ENCODE assay signal across 20 cellular contexts in genomic region chr14:28242895-28243294, GRCh38.
DNase-seq lines count a peak whose midpoint lies in the region; ATAC-seq, FAIRE-seq and TF ChIP-seq lines count a peak whose summit lies in the region.
"Had no signal": no experiment of that assay in that cellular context is flagged by ENCODE, and none has a peak within 500 bp of the region (broad histone marks: within the 10 kb centered on the region; RNA-seq: fewer than 3 reads in every experiment).

No MANE protein-coding gene starts in this region.

- no peak for FAIRE-seq in HepG2 (lab: Jason Lieb, UNC)
- FAIRE-seq: A549, GM12892 had no signal

- DNase-seq in HepG2 (ENCODE audit: low spot score) = no peak
- peak; percentile 94 for DNase-seq in NCI-H2081 treated with DMSO at 0.1 percent for 48 hours (lab: John Stamatoyannopoulos, UW)
- peak; percentile 69 for DNase-seq in NCI-H774 (lab: John Stamatoyannopoulos, UW)
- DNase-seq in activated CD4-positive, alpha-beta T cell treated with anti-CD3 and anti-CD28 coated beads, Interleukin-2, amount 10 ng/mL, durations not matched to agents 7 days and 5 days = no peak
- DNase-seq in osteoblast (ENCODE audit: insufficient read length, low spot score, missing footprints) = no peak
- DNase-seq in NOMO-1 (lab: John Stamatoyannopoulos, UW; ENCODE audit: unreplicated experiment in 2 of 2) = no peak
- no peak for DNase-seq in activated T-cell treated with anti-CD3 and anti-CD28 coated beads, Interleukin-2, amount 50 U/mL, for 4 hours
- DNase-seq: Caco-2, DND-41, GDM1, HCEC 1CT, NCI-H2107, NCI-H510A treated with DMSO at 0.1 percent for 48 hours, RPMI8226, T-helper 9 cell had no signal

- H3K9me3 ChIP-seq in liver (ENCODE audit: control insufficient read depth in 4 of 4, low read length in 3 of 4) (no peaks in the 10 kb centered on the region), HepG2 (ENCODE audit: low read length) (peaks cover 94% of the 10 kb centered on the region), osteoblast (ENCODE audit: low read depth, low read length) (no peaks in the 10 kb centered on the region)
- H3K9me3 ChIP-seq: A549, Caco-2, SJSA1 had no signal

- no TSS peak for BruUV-seq in HepG2 (replicated peaks; lab: Mats Ljungman, UMichigan)

- no peak for ATAC-seq in HepG2
- no peak for ATAC-seq in activated T-cell treated with anti-CD3 and anti-CD28 coated beads, Interleukin-2, amount 50 U/mL, for 4 hours
- ATAC-seq: A549 had no signal

- in situ Hi-C loops in HepG2 (cut with HindIII; ENCODE audit: extremely low pct_ligation_motif_present, low pct_unique_long_range_greater_than_20kb) = no loop called here

- TF ChIP-seq EP300 in HepG2 (IDR thresholded peaks at IDR 0.05; ENCODE audit: low read depth in 2 of 2, low read length in 2 of 2) = no peak
- no peak for TF ChIP-seq EP300 in HepG2 (CRISPR knock-in tag; IDR thresholded peaks at IDR 0.05; ENCODE audit: borderline replicate concordance)

- peaks cover 7% of the 10 kb centered on the region for H3K9me3 Mint-ChIP-seq in activated CD4-positive, alpha-beta T cell treated with anti-CD3 and anti-CD28 coated beads, Interleukin-2, amount 10 ng/mL, durations not matched to agents 7 days and 5 days
- peaks cover 25% of the 10 kb centered on the region for H3K9me3 Mint-ChIP-seq in activated T-cell treated with anti-CD3 and anti-CD28 coated beads, Interleukin-2, amount 50 U/mL, for 4 hours

- H3K36me3 Mint-ChIP-seq in activated CD4-positive, alpha-beta T cell treated with anti-CD3 and anti-CD28 coated beads, Interleukin-2, amount 10 ng/mL, durations not matched to agents 7 days and 5 days (ENCODE audit: low read depth) = no peaks in the 10 kb centered on the region
- no peaks in the 10 kb centered on the region for H3K36me3 Mint-ChIP-seq in activated T-cell treated with anti-CD3 and anti-CD28 coated beads, Interleukin-2, amount 50 U/mL, for 4 hours (ENCODE audit: insufficient read depth)
- H3K36me3 Mint-ChIP-seq: CD14-positive monocyte had no signal

- no peak overlapping the region for H3K4me2 ChIP-seq in HepG2 (ENCODE audit: low read depth, low read length)
- no peak overlapping the region for H3K4me2 ChIP-seq in osteoblast (ENCODE audit: insufficient read depth, low read length)
- H3K4me2 ChIP-seq: A549 had no signal

- H3K27ac Mint-ChIP-seq in activated CD4-positive, alpha-beta T cell treated with anti-CD3 and anti-CD28 coated beads, Interleukin-2, amount 10 ng/mL, durations not matched to agents 7 days and 5 days = no peak overlapping the region
- H3K27ac Mint-ChIP-seq: CD14-positive monocyte had no signal

- H3K4me1 Mint-ChIP-seq in activated CD4-positive, alpha-beta T cell treated with anti-CD3 and anti-CD28 coated beads, Interleukin-2, amount 10 ng/mL, durations not matched to agents 7 days and 5 days = no peaks in the 10 kb centered on the region
- H3K4me1 Mint-ChIP-seq in activated T-cell treated with anti-CD3 and anti-CD28 coated beads, Interleukin-2, amount 50 U/mL, for 4 hours (ENCODE audit: low read depth) = no peaks in the 10 kb centered on the region
- H3K4me1 Mint-ChIP-seq: CD14-positive monocyte had no signal

- H3K79me2 ChIP-seq in HepG2 (ENCODE audit: insufficient read depth, low read length) (no peaks in the 10 kb centered on the region), osteoblast (ENCODE audit: insufficient read depth, low read length) (no peaks in the 10 kb centered on the region)

- H4K20me1 ChIP-seq in HepG2 (ENCODE audit: insufficient read depth, low read length) (no peaks in the 10 kb centered on the region), osteoblast (ENCODE audit: insufficient read depth, low read length) (no peaks in the 10 kb centered on the region)

- POLR2A ChIA-PET in HepG2 (lab: Yijun Ruan, JAX) = no interaction called here
- POLR2A ChIA-PET in activated CD4-positive, alpha-beta T cell treated with anti-CD3 and anti-CD28 coated beads, Interleukin-2, amount 10 ng/mL, durations not matched to agents 7 days and 5 days (lab: Charles Lee) = no interaction called here

- no peak overlapping the region for H2AFZ ChIP-seq in HepG2 (ENCODE audit: low read length)
- H2AFZ ChIP-seq in osteoblast (ENCODE audit: low read length) = no peak overlapping the region

- WGBS in liver = 27% methylated on average over 2 of the region's 2 CpGs
- 3% methylated on average over 2 of the region's 2 CpGs for WGBS in HepG2 (ENCODE audit: low lambda C conversion rate)

- intact Hi-C loops in HepG2 (cut with micrococcal nuclease; ENCODE audit: unreplicated experiment) = no loop called here

- H3K4me1 ChIP-seq in liver (ENCODE audit: control insufficient read depth in 4 of 4, insufficient read depth in 4 of 4, low read length in 3 of 4) = peaks cover 1 to 25% (median 8%) of the 10 kb centered on the region in 4 donors
- no peaks in the 10 kb centered on the region for H3K4me1 ChIP-seq in HepG2 (ENCODE audit: insufficient read depth, low read length)
- H3K4me1 ChIP-seq in osteoblast (ENCODE audit: insufficient read depth, low read length) = no peaks in the 10 kb centered on the region
- H3K4me1 ChIP-seq: A549, Caco-2, SJSA1 had no signal

- H3K27me3 Mint-ChIP-seq in activated CD4-positive, alpha-beta T cell treated with anti-CD3 and anti-CD28 coated beads, Interleukin-2, amount 10 ng/mL, durations not matched to agents 7 days and 5 days = no peaks in the 10 kb centered on the region
- no peaks in the 10 kb centered on the region for H3K27me3 Mint-ChIP-seq in activated T-cell treated with anti-CD3 and anti-CD28 coated beads, Interleukin-2, amount 50 U/mL, for 4 hours (ENCODE audit: low read depth)

- H3K4me3 Mint-ChIP-seq in activated CD4-positive, alpha-beta T cell treated with anti-CD3 and anti-CD28 coated beads, Interleukin-2, amount 10 ng/mL, durations not matched to agents 7 days and 5 days = no peak overlapping the region
- no peak overlapping the region for H3K4me3 Mint-ChIP-seq in activated T-cell treated with anti-CD3 and anti-CD28 coated beads, Interleukin-2, amount 50 U/mL, for 4 hours
- H3K4me3 Mint-ChIP-seq: CD14-positive monocyte had no signal

- H3K4me3 ChIP-seq in liver (ENCODE audit: low read depth in 1 of 3, low read length in 3 of 3) = no peak overlapping the region
- no peak overlapping the region for H3K4me3 ChIP-seq in HepG2 (replicated peaks in 1 of 3; ENCODE audit: insufficient read depth in 1 of 3, low read depth in 2 of 3, low read length in 3 of 3)
- no peak overlapping the region for H3K4me3 ChIP-seq in osteoblast (ENCODE audit: insufficient read depth, low read length)
- H3K4me3 ChIP-seq: A549, SJSA1 had no signal

- no peak for TF ChIP-seq CTCF in liver (IDR thresholded peaks at IDR 0.05; ENCODE audit: low read depth, low read length, missing input control)
- TF ChIP-seq CTCF in HepG2 (CRISPR knock-in tag; IDR thresholded peaks at IDR 0.05) = no peak
- TF ChIP-seq CTCF in osteoblast (IDR thresholded peaks at IDR 0.05; ENCODE audit: extremely low read depth, low read depth, low read length) = no peak

- TF ChIP-seq POLR2A in HepG2 (IDR thresholded peaks at IDR 0.05; ENCODE audit: insufficient read depth in 1 of 2, low read depth in 2 of 2, low read length in 2 of 2) = no peak

- no peaks in the 10 kb centered on the region for H3K36me3 ChIP-seq in liver (ENCODE audit: control insufficient read depth in 4 of 4, insufficient read depth in 3 of 4, low read depth in 1 of 4, low read length in 3 of 4)
- no peaks in the 10 kb centered on the region for H3K36me3 ChIP-seq in HepG2 (replicated peaks in 1 of 2; ENCODE audit: control insufficient read depth in 1 of 2, insufficient read depth in 2 of 2, low read length in 2 of 2)
- H3K36me3 ChIP-seq in osteoblast (ENCODE audit: insufficient read depth, low read length) = no peaks in the 10 kb centered on the region
- H3K36me3 ChIP-seq: SJSA1 had no signal

- peak overlapping the region; percentile 59 to 61 for H3K27ac ChIP-seq in liver (ENCODE audit: low read depth in 1 of 2, low read length in 2 of 2)
- no peak overlapping the region for H3K27ac ChIP-seq in HepG2 (ENCODE audit: extremely low read length, insufficient read depth, low read length)
- no peak overlapping the region for H3K27ac ChIP-seq in osteoblast (ENCODE audit: low read depth, low read length)
- H3K27ac ChIP-seq: A549, SJSA1 had no signal

- no peaks in the 10 kb centered on the region for H3K27me3 ChIP-seq in liver (ENCODE audit: control insufficient read depth in 4 of 4, insufficient read depth in 4 of 4, low read length in 3 of 4)
- H3K27me3 ChIP-seq in HepG2 (ENCODE audit: control insufficient read depth in 1 of 2, insufficient read depth in 2 of 2, low read length in 2 of 2) = no peaks in the 10 kb centered on the region
- H3K27me3 ChIP-seq in osteoblast (ENCODE audit: insufficient read depth, low read length) = no peaks in the 10 kb centered on the region
- H3K27me3 ChIP-seq: SJSA1 had no signal

- CTCF ChIA-PET in HepG2 (lab: Yijun Ruan, JAX; ENCODE audit: low intra/inter-chr PET ratio, low total read pairs) = no interaction called here
- CTCF ChIA-PET in activated CD4-positive, alpha-beta T cell treated with anti-CD3 and anti-CD28 coated beads, Interleukin-2, amount 10 ng/mL, durations not matched to agents 7 days and 5 days (lab: Charles Lee) = no interaction called here

- no peak overlapping the region for H3K9ac ChIP-seq in liver (ENCODE audit: low read depth in 1 of 2, low read length in 2 of 2)
- H3K9ac ChIP-seq in HepG2 (ENCODE audit: insufficient read depth, low read depth, low read length) = no peak overlapping the region

- TF ChIP-seq RAD21 in liver (IDR thresholded peaks at IDR 0.05) (peak; percentile 51 to 60), HepG2 (CRISPR knock-in tag; IDR thresholded peaks at IDR 0.05) (no peak)

TF ChIP-seq in liver, 16 proteins besides CTCF, POLR2A, EP300 and RAD21 (continues in another document):
- TF ChIP-seq NR2F2 (IDR thresholded peaks at IDR 0.05) (no peak), GABPA (IDR thresholded peaks at IDR 0.05 in 1 of 2, conservative IDR thresholded peaks at IDR 0.05 in 1 of 2) (no peak)

TF ChIP-seq in HepG2, 621 proteins besides CTCF, POLR2A, EP300 and RAD21:
- TF ChIP-seq KLF11 (CRISPR knock-in tag; IDR thresholded peaks at IDR 0.05) = no peak
- TF ChIP-seq FOXA1 (IDR thresholded peaks at IDR 0.05) = no peak
- no peak for TF ChIP-seq FOXA1 (CRISPR knock-in tag; IDR thresholded peaks at IDR 0.05)

Comparison
In these comparisons a context has a peak if more than half of its experiments do, and no peak if none do; other contexts are left out.
1. H3K27ac ChIP-seq: peak in liver (2 of 2); none in HepG2 (single experiment) and osteoblast (single experiment).
2. DNase-seq: peak in NCI-H2081 treated with DMSO at 0.1 percent for 48 hours (single experiment) and NCI-H774 (single experiment); none in HepG2 (single experiment), activated CD4-positive, alpha-beta T cell treated with anti-CD3 and anti-CD28 coated beads, Interleukin-2, amount 10 ng/mL, durations not matched to agents 7 days and 5 days (single experiment), osteoblast (single experiment), NOMO-1 (0 of 2) and activated T-cell treated with anti-CD3 and anti-CD28 coated beads, Interleukin-2, amount 50 U/mL, for 4 hours (single experiment).